In the genomic region with DNA sequence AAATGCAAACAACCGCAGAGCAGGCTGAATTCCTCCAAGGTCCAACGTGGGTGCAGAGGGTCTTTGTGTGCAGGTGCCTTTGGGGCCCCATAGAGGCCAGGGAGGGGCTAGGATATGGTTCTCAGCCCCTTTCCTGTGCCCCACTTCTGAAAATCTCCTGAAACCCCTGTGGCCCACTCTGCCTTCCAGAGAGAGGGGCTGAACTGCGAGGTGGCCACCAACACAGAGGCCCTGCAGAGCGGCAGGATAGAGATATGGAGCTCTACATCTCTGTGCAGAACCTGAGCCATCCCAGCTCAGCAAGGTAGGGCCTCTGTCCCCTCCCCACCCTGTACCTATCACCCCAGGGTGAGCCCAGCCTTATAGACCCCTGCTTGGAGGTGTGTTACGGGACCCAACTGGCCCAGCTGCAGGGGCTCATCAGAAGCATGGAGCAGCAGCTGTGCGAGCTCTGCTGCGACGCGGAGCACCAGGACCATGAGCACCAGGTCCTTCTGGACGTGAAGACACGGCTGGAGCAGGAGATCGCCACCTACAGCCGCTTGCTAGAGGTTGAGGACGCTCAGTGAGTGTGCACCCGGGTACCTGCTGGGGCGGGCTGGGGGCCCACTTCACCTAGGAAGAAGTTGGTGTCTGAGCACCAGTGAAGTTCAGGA, we compare ENCODE assay signal across 14 cellular contexts. TPM values are rescaled to one million over a fixed set of nuclear protein-coding genes. Genes with fewer than 3 reads are reported as not detected.
DNase-seq lines count a peak whose midpoint lies in the region; ATAC-seq and TF ChIP-seq lines count a peak whose summit lies in the region.
"Had no signal": no experiment of that assay in that cellular context is flagged by ENCODE, and none has a peak within 500 bp of the region (broad histone marks: within the 10 kb centered on the region; RNA-seq: fewer than 3 reads in every experiment).

No MANE protein-coding gene starts in this region.

- H2BK20ac ChIP-seq in H9 (ENCODE audit: low read depth, low read length, poor library complexity, severe bottlenecking), result no peak overlapping the region

- no peak overlapping the region for H4K8ac ChIP-seq in H9 (replicated peaks; ENCODE audit: insufficient read length, low read depth, low read length)

- peaks cover 61% of the 10 kb centered on the region for H3K27me3 Mint-ChIP-seq in H9 (ENCODE audit: low read depth)

- H4K91ac ChIP-seq in H9 (ENCODE audit: insufficient read length, low read depth, low read length), result no peak overlapping the region

- H3T11ph ChIP-seq in H9 (ENCODE audit: low read length), result no peak overlapping the region

- H3K4me1 ChIP-seq in H9 (ENCODE audit: insufficient read depth, low read length) (no peaks in the 10 kb centered on the region), lower lobe of right lung (peaks cover 6% of the 10 kb centered on the region), sigmoid colon (peaks cover 0 to 16% (median 8%) of the 10 kb centered on the region in 4 donors)

- H3K9ac ChIP-seq in H9 (ENCODE audit: extremely low read depth, insufficient read length, low read length), result no peak overlapping the region

- H2BK120ac ChIP-seq in H9 (ENCODE audit: low read depth, low read length, poor library complexity, severe bottlenecking), result no peak overlapping the region

- H3K4me1 Mint-ChIP-seq in H9, result peaks cover 6% of the 10 kb centered on the region in 2 experiments; a peak in 3 of 4 replicates

- H3K56ac ChIP-seq in H9 (ENCODE audit: insufficient read length, low read depth, low read length), result no peak overlapping the region

- no peaks in the 10 kb centered on the region for H3K36me3 ChIP-seq in lower lobe of right lung
- no peaks in the 10 kb centered on the region for H3K36me3 ChIP-seq in sigmoid colon

- H2BK12ac ChIP-seq in H9 (ENCODE audit: insufficient read length, low read depth, low read length), result no peak overlapping the region

- peaks cover 6 to 10% of the 10 kb centered on the region in 2 experiments; a peak in 4 of 5 replicates for H3K9me3 Mint-ChIP-seq in H9

- DNase-seq in H9 (peak; percentile 45), lower lobe of right lung (peak; percentile 35), sigmoid colon (peak; percentile 54), NCI-H510A (lab: John Stamatoyannopoulos, UW) (no peak), foreskin fibroblast (no peak)
- DNase-seq in activated CD8-positive, alpha-beta memory T cell treated with anti-CD3 and anti-CD28 coated beads, Interleukin-2, amount 50 U/mL, for 4 hours, result peak; percentile 4
- DNase-seq: activated CD4-positive, alpha-beta T cell treated with anti-CD3 and anti-CD28 coated beads for 4 hours; left cardiac atrium; NCI-H1694 treated with DMSO at 0.1 percent for 48 hours; NCI-H446 had no signal

- no peak overlapping the region for H2AK5ac ChIP-seq in H9 (ENCODE audit: insufficient read length, low read length)

- TF ChIP-seq POLR2A in sigmoid colon (IDR thresholded peaks at IDR 0.05), result no peak

- H2BK15ac ChIP-seq in H9 (ENCODE audit: low read depth, low read length), result no peak overlapping the region

- H3K4me3 ChIP-seq in lower lobe of right lung (no peak overlapping the region), sigmoid colon (no peak overlapping the region), foreskin fibroblast (ENCODE audit: low read depth in 1 of 2, low read length in 2 of 2) (no peak overlapping the region)
- H3K4me3 ChIP-seq: hepatocyte had no signal

- H3K9me3 ChIP-seq in H9 (ENCODE audit: control insufficient read depth, low read depth, low read length) (no peaks in the 10 kb centered on the region), lower lobe of right lung (no peaks in the 10 kb centered on the region), sigmoid colon (no peaks in the 10 kb centered on the region)

- H3K4ac ChIP-seq in H9 (ENCODE audit: low read depth, low read length), result no peak overlapping the region

- no peak overlapping the region for H2BK5ac ChIP-seq in H9 (ENCODE audit: insufficient read length, low read length)

- no peak overlapping the region for H4K5ac ChIP-seq in H9 (ENCODE audit: insufficient read length, low read depth, low read length)

- H3K79me1 ChIP-seq in H9 (ENCODE audit: insufficient read depth, low read depth, low read length, poor library complexity, severe bottlenecking), result no peaks in the 10 kb centered on the region

- no peak overlapping the region for H3K14ac ChIP-seq in H9 (ENCODE audit: insufficient read depth, low read length)

- WGBS in H9 (ENCODE audit: extremely low coverage, insufficient read length, low lambda C conversion rate), result no CpG with 5 or more reads among the region's 16 CpGs
- 92 to 94% methylated on average over 16 of the region's 16 CpGs for WGBS in sigmoid colon, 2 donors

- intact Hi-C loops in lower lobe of right lung (cut with DNase I) (no loop called here), sigmoid colon (cut with DNase I) (no loop called here)

- no peak overlapping the region for H2AFZ ChIP-seq in H9 (ENCODE audit: low read length)

- no peak overlapping the region for H3K27ac Mint-ChIP-seq in H9

- H4K20me1 ChIP-seq in H9 (ENCODE audit: control insufficient read depth, insufficient read depth, insufficient read length), result no peaks in the 10 kb centered on the region

- H3K27me3 ChIP-seq in H9 (ENCODE audit: insufficient read depth, low read length) (no peaks in the 10 kb centered on the region; the same call in 1 of the 2 replicates), lower lobe of right lung (ENCODE audit: low read depth) (peaks cover 35% of the 10 kb centered on the region), sigmoid colon (peaks cover 5 to 39% (median 11%) of the 10 kb centered on the region in 3 donors)
- H3K27me3 ChIP-seq: hepatocyte had no signal

- TF ChIP-seq CTCF in H9 (conservative IDR thresholded peaks at IDR 0.05) (no peak), lower lobe of right lung (IDR thresholded peaks at IDR 0.05) (no peak), sigmoid colon (IDR thresholded peaks at IDR 0.05) (no peak), foreskin fibroblast (IDR thresholded peaks at IDR 0.05; ENCODE audit: low read depth, low read length) (no peak)

- peaks cover 0 to 8% (median 0%) of the 10 kb centered on the region in 3 experiments; a peak in 2 of 7 replicates for H3K36me3 Mint-ChIP-seq in H9 (ENCODE audit: insufficient read depth in 1 of 3, low read depth in 3 of 3)

- peak overlapping the region; percentile 70 to 73 for H3K4me3 Mint-ChIP-seq in H9

- ATAC-seq in lower lobe of right lung (no peak), HG03095 (IDR thresholded peaks at IDR 0.05; ENCODE audit: unreplicated experiment) (no peak), GM21515 (IDR thresholded peaks at IDR 0.05; ENCODE audit: unreplicated experiment) (no peak)
- ATAC-seq: left cardiac atrium had no signal

- no peak overlapping the region for H3K27ac ChIP-seq in H9 (ENCODE audit: insufficient read length, low read depth, low read length)
- no peak overlapping the region for H3K27ac ChIP-seq in lower lobe of right lung
- H3K27ac ChIP-seq in sigmoid colon, result no peak overlapping the region
- H3K27ac ChIP-seq: hepatocyte had no signal

- no peak for TF ChIP-seq EP300 in sigmoid colon (IDR thresholded peaks at IDR 0.05)

- H3K79me2 ChIP-seq in H9 (ENCODE audit: insufficient read depth, low read length), result no peaks in the 10 kb centered on the region
- H3K79me2 ChIP-seq: hepatocyte had no signal

- H3K4me2 ChIP-seq in H9 (ENCODE audit: insufficient read depth, insufficient read length, low read length), result no peak overlapping the region

- H3K23me2 ChIP-seq in H9 (ENCODE audit: insufficient read length, low read depth, low read length, poor library complexity, severe bottlenecking), result peaks cover 9% of the 10 kb centered on the region

- no peak overlapping the region for H3K18ac ChIP-seq in H9 (ENCODE audit: insufficient read length, low read depth, low read length)

- no peak overlapping the region for H3K23ac ChIP-seq in H9 (ENCODE audit: insufficient read length, low read depth, low read length)

RNA-seq across cellular contexts. Expression of a gene that starts 5.5 kb away (rescaled TPM):
- 0.17 and 0.18 TPM in 2 replicates for total RNA-seq in H9 (2021)
- 0.30 TPM for total RNA-seq in lower lobe of right lung
- total RNA-seq in sigmoid colon, result 1 to 10 TPM in 1 of 4 donors, not detected in 3; 2.5 TPM
- under 1 TPM in 1 of 3 donors, not detected in 2; 0.06 TPM for polyA plus RNA-seq in sigmoid colon
- total RNA-seq: HT1080 had no signal

RNA-seq across cellular contexts. Expression of a gene that starts 9.6 kb away (rescaled TPM):
- total RNA-seq in H9 (2021) (44.7 and 46.4 TPM in 2 replicates), lower lobe of right lung (11.4 TPM), sigmoid colon (10 to 100 TPM in 3 of 4 donors, 1 to 10 TPM in 1; 5.7 to 15.3 (median 12.7) TPM)
- 1 to 10 TPM; 4.8 to 8.7 (median 6.0) TPM for polyA plus RNA-seq in sigmoid colon

RNA-seq across cellular contexts. Expression of a gene that starts 43.0 kb away (rescaled TPM):
- total RNA-seq in H9 (2021) (0.11 and 0.18 TPM in 2 replicates), lower lobe of right lung (7.1 TPM), sigmoid colon (1 to 10 TPM; 4.3 to 6.1 (median 5.3) TPM)
- polyA plus RNA-seq in sigmoid colon, result 1 to 10 TPM; 2.4 to 3.2 (median 2.8) TPM
- total RNA-seq: HT1080 had no signal

Comparison
In these comparisons a context has a peak if more than half of its experiments do, and no peak if none do; other contexts are left out.
1. DNase-seq: peak in H9 (single experiment), activated CD8-positive, alpha-beta memory T cell treated with anti-CD3 and anti-CD28 coated beads, Interleukin-2, amount 50 U/mL, for 4 hours (single experiment), lower lobe of right lung (single experiment) and sigmoid colon (single experiment); none in NCI-H510A (single experiment) and foreskin fibroblast (0 of 2).